ENCODE assay signal across 9 cellular contexts in genomic region chr2:9235388-9236344, GRCh38. TPM values are rescaled to one million over a fixed set of nuclear protein-coding genes. Genes with fewer than 3 reads are reported as not detected.
DNase-seq lines count a peak whose midpoint lies in the region; ATAC-seq and TF ChIP-seq lines count a peak whose summit lies in the region.
"Had no signal": no experiment of that assay in that cellular context is flagged by ENCODE, and none has a peak within 500 bp of the region (broad histone marks: within the 10 kb centered on the region; RNA-seq: fewer than 3 reads in every experiment).

No MANE protein-coding gene starts in this region.

- H4K20me1 ChIP-seq in MM.1S (ENCODE audit: insufficient read depth, low read length): no peaks in the 10 kb centered on the region

- intact Hi-C loops in Panc1 (cut with micrococcal nuclease; ENCODE audit: unreplicated experiment): no loop called here

- H3K27ac ChIP-seq in Panc1 (ENCODE audit: low read length) (peak overlapping the region; percentile 100), MM.1S (ENCODE audit: low read length) (no peak overlapping the region)

- H2AFZ ChIP-seq in MM.1S (ENCODE audit: low read length): no peak overlapping the region

- no peaks in the 10 kb centered on the region for H3K9me2 ChIP-seq in MM.1S (replicated peaks; ENCODE audit: insufficient read depth, low read length)

- H3K79me2 ChIP-seq in MM.1S (ENCODE audit: low read length): no peaks in the 10 kb centered on the region

- in situ Hi-C loops in Panc1 (cut with HindIII; ENCODE audit: low pct_unique_long_range_greater_than_20kb, low sequenced_read_pairs): no loop called here

- POLR2A ChIA-PET in Panc1 (lab: Charles Lee): interaction anchor here (0.6 to 1.4 kb wide), 5 partner anchors 9 to 52 kb away, joined by 3 to 4 read pairs (median 3); no protein-coding TSS in a partner anchor

- peak overlapping the region; percentile 24 for H3K27ac Mint-ChIP-seq in neural crest cell (ENCODE audit: unreplicated experiment)

- peaks cover 97% of the 10 kb centered on the region for H3K4me1 ChIP-seq in Panc1 (ENCODE audit: control insufficient read depth, insufficient read depth, low read length)
- no peaks in the 10 kb centered on the region for H3K4me1 ChIP-seq in MM.1S (ENCODE audit: low read length)

- no peaks in the 10 kb centered on the region for H3F3A ChIP-seq in MM.1S (ENCODE audit: insufficient read depth, low read length)

- no peaks in the 10 kb centered on the region for H3K36me3 Mint-ChIP-seq in neural crest cell (ENCODE audit: low read depth)

- H3K36me3 ChIP-seq in Panc1 (ENCODE audit: control insufficient read depth, insufficient read depth, low read length) (no peaks in the 10 kb centered on the region), MM.1S (replicated peaks; ENCODE audit: insufficient read depth, low read length) (no peaks in the 10 kb centered on the region)

- H3K4me1 Mint-ChIP-seq in neural crest cell: peaks cover 66% of the 10 kb centered on the region

- H3K4me2 ChIP-seq in MM.1S (ENCODE audit: low read depth, low read length): no peak overlapping the region

- H3K27me3 ChIP-seq in Panc1 (ENCODE audit: control insufficient read depth, insufficient read depth, low read length) (no peaks in the 10 kb centered on the region), MM.1S (replicated peaks; ENCODE audit: insufficient read depth, low read length) (no peaks in the 10 kb centered on the region)

- no peaks in the 10 kb centered on the region for H3K27me3 Mint-ChIP-seq in neural crest cell (ENCODE audit: low read depth)

- no peaks in the 10 kb centered on the region for H3K9me3 Mint-ChIP-seq in neural crest cell
- H3K9me3 Mint-ChIP-seq: activated T-cell treated with anti-CD3 and anti-CD28 coated beads, Interleukin-2, amount 50 U/mL, for 4 hours had no signal

- H3K4me3 ChIP-seq in AG10803 (ENCODE audit: low read length) (no peak overlapping the region), Panc1 (ENCODE audit: low read depth in 2 of 2, low read length in 2 of 2) (peak overlapping the region; percentile 24 to 45), epithelial cell of proximal tubule (ENCODE audit: low read depth, low read length) (peak overlapping the region; percentile 47), MM.1S (ENCODE audit: low read length) (no peak overlapping the region)

- no TSS peak for BruUV-seq in Panc1 (replicated peaks; lab: Mats Ljungman, UMichigan)

- TF ChIP-seq CTCF in AG10803 (conservative IDR thresholded peaks at IDR 0.05; ENCODE audit: low read length) (no peak), Panc1 (IDR thresholded peaks at IDR 0.05) (no peak), epithelial cell of proximal tubule (conservative IDR thresholded peaks at IDR 0.05; ENCODE audit: low read depth, low read length) (no peak), neural crest cell (conservative IDR thresholded peaks at IDR 0.05) (no peak), MM.1S (IDR thresholded peaks at IDR 0.05; ENCODE audit: low read length) (no peak)

- peak; percentile 71 for DNase-seq in AG10803 (ENCODE audit: low read depth)
- no peak for DNase-seq in Panc1 (ENCODE audit: low read depth, low spot score)
- no peak for DNase-seq in epithelial cell of proximal tubule (ENCODE audit: low read depth)
- no peak for DNase-seq in neural crest cell (ENCODE audit: low read depth, low spot score)
- no peak for DNase-seq in MM.1S
- no peak for DNase-seq in HuH-7.5 (ENCODE audit: low spot score)
- DNase-seq in activated naive CD4-positive, alpha-beta T cell (lab: John Stamatoyannopoulos, UW): no peak
- DNase-seq: activated T-cell treated with anti-CD3 and anti-CD28 coated beads, Interleukin-2, amount 50 U/mL, for 4 hours had no signal

- ATAC-seq in Panc1 (peak; percentile 35), HG03565 (IDR thresholded peaks at IDR 0.05; ENCODE audit: unreplicated experiment) (no peak)
- ATAC-seq: activated T-cell treated with anti-CD3 and anti-CD28 coated beads, Interleukin-2, amount 50 U/mL, for 4 hours had no signal

- H3K9me3 ChIP-seq in Panc1 (ENCODE audit: control insufficient read depth, insufficient read depth, low read depth, low read length) (no peaks in the 10 kb centered on the region), MM.1S (replicated peaks; ENCODE audit: insufficient read depth, low read length) (no peaks in the 10 kb centered on the region)

- no peak overlapping the region for H3K4me3 Mint-ChIP-seq in neural crest cell
- H3K4me3 Mint-ChIP-seq: activated T-cell treated with anti-CD3 and anti-CD28 coated beads, Interleukin-2, amount 50 U/mL, for 4 hours had no signal

- CTCF ChIA-PET in Panc1 (lab: Charles Lee): interaction anchor here (1.3 kb wide), 1 partner anchor 30 kb away, joined by 4 read pairs; no protein-coding TSS in a partner anchor

- no peak overlapping the region for H3K9ac ChIP-seq in MM.1S (ENCODE audit: low read length)

RNA-seq across cellular contexts. Expression of gene ASAP2, which starts 29.1 kb away (rescaled TPM):
- total RNA-seq in Panc1 (2021; ENCODE audit: unreplicated experiment): 107 TPM
- 57.3 TPM for polyA plus RNA-seq in Panc1 (2012; ENCODE audit: insufficient read length)
- total RNA-seq in epithelial cell of proximal tubule: 27.3 and 33.0 TPM in 2 replicates
- 48.6 and 51.8 TPM in 2 replicates for total RNA-seq in neural crest cell

Comparison
In these comparisons a context has a peak if more than half of its experiments do, and no peak if none do; other contexts are left out.
1. H3K4me3 ChIP-seq: peak in Panc1 (2 of 2) and epithelial cell of proximal tubule (single experiment); none in AG10803 (single experiment) and MM.1S (single experiment).